In the genomic region with DNA sequence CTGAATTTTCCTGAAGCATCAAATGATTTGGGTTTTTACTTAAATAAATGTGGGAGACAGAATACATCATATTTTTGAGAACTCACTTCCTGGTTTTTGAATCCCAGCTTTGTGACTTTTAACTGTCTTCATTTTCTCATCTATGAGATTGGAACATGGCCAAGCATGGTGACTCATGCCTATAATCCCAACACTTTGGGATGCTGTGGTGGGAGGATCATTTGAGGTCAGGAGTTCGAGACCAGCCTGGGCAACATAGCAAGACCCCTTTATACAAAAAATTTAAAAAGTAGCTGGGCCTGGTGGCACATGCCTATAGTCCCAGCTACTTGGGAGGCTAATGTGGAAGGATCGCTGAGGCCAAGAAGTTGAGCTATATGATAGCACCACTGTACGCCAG, we compare ENCODE assay signal across 16 cellular contexts.
DNase-seq lines count a peak whose midpoint lies in the region; ATAC-seq and TF ChIP-seq lines count a peak whose summit lies in the region.
"Had no signal": no experiment of that assay in that cellular context is flagged by ENCODE, and none has a peak within 500 bp of the region (broad histone marks: within the 10 kb centered on the region; RNA-seq: fewer than 3 reads in every experiment).

No MANE protein-coding gene starts in this region.

- H3K4me3 ChIP-seq in SK-N-SH (ENCODE audit: low read depth in 2 of 2, low read length in 1 of 2) (no peak overlapping the region), skeletal muscle cell (ENCODE audit: low read depth, low read length) (no peak overlapping the region)
- H3K4me3 ChIP-seq: spleen, thoracic aorta had no signal

- H3F3A ChIP-seq in SK-N-SH (replicated peaks; ENCODE audit: insufficient read depth): peaks cover 8% of the 10 kb centered on the region

- WGBS in SK-N-SH (ENCODE audit: low lambda C conversion rate): 97% methylated on average over 3 of the region's 3 CpGs

- CTCF ChIA-PET in SK-N-SH (lab: Yijun Ruan, JAX): interaction anchor here (1.0 kb wide), 1 partner anchor 119 kb away, joined by 3 read pairs; no protein-coding TSS in a partner anchor

- no peak for TF ChIP-seq CTCF in SK-N-SH (IDR thresholded peaks at IDR 0.05)

- no peaks in the 10 kb centered on the region; the same call in 1 of the 2 replicates for H3K9me3 ChIP-seq in SK-N-SH
- H3K9me3 ChIP-seq: Caco-2, spleen, thoracic aorta had no signal

- no peak for TF ChIP-seq EP300 in SK-N-SH (IDR thresholded peaks at IDR 0.05; ENCODE audit: borderline replicate concordance in 1 of 2, low read depth in 1 of 2, low read length in 1 of 2)

- no peak for TF ChIP-seq RAD21 in SK-N-SH (IDR thresholded peaks at IDR 0.05; ENCODE audit: low read length)

- no peaks in the 10 kb centered on the region for H3K9me2 ChIP-seq in SK-N-SH

- no peak overlapping the region for H3K27ac ChIP-seq in SK-N-SH (ENCODE audit: low read depth in 2 of 2, low read length in 1 of 2)
- H3K27ac ChIP-seq: spleen, thoracic aorta had no signal

- no peak overlapping the region for H2AFZ ChIP-seq in SK-N-SH (ENCODE audit: low read depth)

- no peak overlapping the region for H3K4me2 ChIP-seq in SK-N-SH

- POLR2A ChIA-PET in SK-N-SH (lab: Yijun Ruan, JAX): no interaction called here

- TF ChIP-seq POLR2A in erythroblast (IDR thresholded peaks at IDR 0.05; ENCODE audit: low read length): no peak

- H3K9ac ChIP-seq in SK-N-SH: no peak overlapping the region

- peaks cover 0 to 16% of the 10 kb centered on the region in 2 experiments for H3K36me3 ChIP-seq in SK-N-SH (replicated peaks in 1 of 2; ENCODE audit: control insufficient read depth in 1 of 2, insufficient read depth in 2 of 2, low read length in 1 of 2)
- H3K36me3 ChIP-seq: thoracic aorta had no signal

- H3K27me3 ChIP-seq in SK-N-SH (ENCODE audit: insufficient read depth): no peaks in the 10 kb centered on the region
- H3K27me3 ChIP-seq: spleen had no signal

- H3K4me1 ChIP-seq in SK-N-SH (ENCODE audit: control insufficient read depth in 1 of 2, insufficient read depth in 2 of 2, low read depth in 1 of 2, low read length in 1 of 2): peaks cover 2 to 8% of the 10 kb centered on the region in 2 experiments; a peak in 2 of 4 replicates

- peaks cover 99% of the 10 kb centered on the region for H3K79me2 ChIP-seq in SK-N-SH (ENCODE audit: insufficient read depth)

- H4K20me1 ChIP-seq in SK-N-SH (ENCODE audit: insufficient read depth): peaks cover 40% of the 10 kb centered on the region

- DNase-seq in SK-N-SH (no peak), OCI-M1 (lab: John Stamatoyannopoulos, UW) (peak; percentile 29), erythroblast (lab: John Stamatoyannopoulos, UW) (peak; percentile 18 to 56), skeletal muscle cell (ENCODE audit: low read depth) (peak; percentile 24), NCI-H187 treated with DMSO at 0.1 percent for 48 hours (lab: John Stamatoyannopoulos, UW) (no peak), D341Med (ENCODE audit: low spot score) (no peak)
- DNase-seq: activated naive CD4-positive, alpha-beta T cell treated with anti-CD3 and anti-CD28 coated beads, Interleukin-2, amount 10 ng/mL, durations not matched to agents 7 days and 5 days; Caco-2; midbrain; NCI-H187; occipital lobe; spleen had no signal

- ATAC-seq in SK-N-SH treated with all-trans-retinoic acid at 6 μM for 48 hours: no peak
- ATAC-seq in HG03457 (IDR thresholded peaks at IDR 0.05; ENCODE audit: unreplicated experiment): no peak
- ATAC-seq: Right ventricle myocardium inferior had no signal

TF ChIP-seq in SK-N-SH, 30 proteins besides CTCF, POLR2A, EP300 and RAD21:
- no peak for TF ChIP-seq NRF1 (IDR thresholded peaks at IDR 0.05; ENCODE audit: low read depth, low read length)
- TF ChIP-seq FOXM1 (IDR thresholded peaks at IDR 0.05; ENCODE audit: low read depth): no peak
- no peak for TF ChIP-seq FOXJ3 (CRISPR knock-in tag; IDR thresholded peaks at IDR 0.05)
- peak; percentile 58 for TF ChIP-seq NFIC (IDR thresholded peaks at IDR 0.05; ENCODE audit: borderline replicate concordance)
- TF ChIP-seq, protein P1, sequence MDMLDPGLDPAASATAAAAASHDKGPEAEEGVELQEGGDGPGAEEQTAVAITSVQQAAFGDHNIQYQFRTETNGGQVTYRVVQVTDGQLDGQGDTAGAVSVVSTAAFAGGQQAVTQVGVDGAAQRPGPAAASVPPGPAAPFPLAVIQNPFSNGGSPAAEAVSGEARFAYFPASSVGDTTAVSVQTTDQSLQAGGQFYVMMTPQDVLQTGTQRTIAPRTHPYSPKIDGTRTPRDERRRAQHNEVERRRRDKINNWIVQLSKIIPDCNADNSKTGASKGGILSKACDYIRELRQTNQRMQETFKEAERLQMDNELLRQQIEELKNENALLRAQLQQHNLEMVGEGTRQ (IDR thresholded peaks at IDR 0.05; ENCODE audit: borderline replicate concordance, low read depth, low read length): no peak
- TF ChIP-seq FOSL2 (IDR thresholded peaks at IDR 0.05; ENCODE audit: borderline replicate concordance, low read depth): peak; percentile 9; the same call in 1 of the 2 replicates
- no peak for TF ChIP-seq SMC3 (IDR thresholded peaks at IDR 0.05; ENCODE audit: low read depth, low read length)
- no peak for TF ChIP-seq POLR2AphosphoS5 (IDR thresholded peaks at IDR 0.05; ENCODE audit: low read depth, low read length)
- TF ChIP-seq RCOR1 (IDR thresholded peaks at IDR 0.05; ENCODE audit: low read length): no peak

TF ChIP-seq in SK-N-SH treated with all-trans-retinoic acid at 6 μM for 48 hours, 23 proteins besides CTCF, POLR2A, EP300 and RAD21 (continues in another document):
- TF ChIP-seq BACH2 (CRISPR knock-in tag; IDR thresholded peaks at IDR 0.05; ENCODE audit: borderline replicate concordance) (no peak), ZNF70 (CRISPR knock-in tag; IDR thresholded peaks at IDR 0.05) (no peak), TOX (CRISPR knock-in tag; IDR thresholded peaks at IDR 0.05; ENCODE audit: borderline replicate concordance) (no peak), ESRRG (CRISPR knock-in tag; IDR thresholded peaks at IDR 0.05) (no peak), ZFP30 (CRISPR knock-in tag; IDR thresholded peaks at IDR 0.05) (no peak), ZNF8 (CRISPR knock-in tag; IDR thresholded peaks at IDR 0.05) (no peak), ZC3H10 (CRISPR knock-in tag; IDR thresholded peaks at IDR 0.05) (no peak), ARNTL (CRISPR knock-in tag; IDR thresholded peaks at IDR 0.05; ENCODE audit: borderline replicate concordance, low read depth) (no peak), PPARA (CRISPR knock-in tag; IDR thresholded peaks at IDR 0.05; ENCODE audit: borderline replicate concordance) (no peak), RARB (CRISPR knock-in tag; IDR thresholded peaks at IDR 0.05) (no peak)
- TF ChIP-seq, protein P2, sequence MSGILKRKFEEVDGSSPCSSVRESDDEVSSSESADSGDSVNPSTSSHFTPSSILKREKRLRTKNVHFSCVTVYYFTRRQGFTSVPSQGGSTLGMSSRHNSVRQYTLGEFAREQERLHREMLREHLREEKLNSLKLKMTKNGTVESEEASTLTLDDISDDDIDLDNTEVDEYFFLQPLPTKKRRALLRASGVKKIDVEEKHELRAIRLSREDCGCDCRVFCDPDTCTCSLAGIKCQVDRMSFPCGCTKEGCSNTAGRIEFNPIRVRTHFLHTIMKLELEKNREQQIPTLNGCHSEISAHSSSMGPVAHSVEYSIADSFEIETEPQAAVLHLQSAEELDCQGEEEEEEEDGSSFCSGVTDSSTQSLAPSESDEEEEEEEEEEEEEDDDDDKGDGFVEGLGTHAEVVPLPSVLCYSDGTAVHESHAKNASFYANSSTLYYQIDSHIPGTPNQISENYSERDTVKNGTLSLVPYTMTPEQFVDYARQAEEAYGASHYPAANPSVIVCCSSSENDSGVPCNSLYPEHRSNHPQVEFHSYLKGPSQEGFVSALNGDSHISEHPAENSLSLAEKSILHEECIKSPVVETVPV (CRISPR knock-in tag; IDR thresholded peaks at IDR 0.05): no peak
- TF ChIP-seq, protein P3, sequence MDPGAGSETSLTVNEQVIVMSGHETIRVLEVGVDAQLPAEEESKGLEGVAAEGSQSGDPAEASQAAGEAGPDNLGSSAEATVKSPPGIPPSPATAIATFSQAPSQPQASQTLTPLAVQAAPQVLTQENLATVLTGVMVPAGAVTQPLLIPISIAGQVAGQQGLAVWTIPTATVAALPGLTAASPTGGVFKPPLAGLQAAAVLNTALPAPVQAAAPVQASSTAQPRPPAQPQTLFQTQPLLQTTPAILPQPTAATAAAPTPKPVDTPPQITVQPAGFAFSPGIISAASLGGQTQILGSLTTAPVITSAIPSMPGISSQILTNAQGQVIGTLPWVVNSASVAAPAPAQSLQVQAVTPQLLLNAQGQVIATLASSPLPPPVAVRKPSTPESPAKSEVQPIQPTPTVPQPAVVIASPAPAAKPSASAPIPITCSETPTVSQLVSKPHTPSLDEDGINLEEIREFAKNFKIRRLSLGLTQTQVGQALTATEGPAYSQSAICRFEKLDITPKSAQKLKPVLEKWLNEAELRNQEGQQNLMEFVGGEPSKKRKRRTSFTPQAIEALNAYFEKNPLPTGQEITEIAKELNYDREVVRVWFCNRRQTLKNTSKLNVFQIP (CRISPR knock-in tag; IDR thresholded peaks at IDR 0.05; ENCODE audit: borderline replicate concordance, low read depth): no peak
- TF ChIP-seq, protein P4, sequence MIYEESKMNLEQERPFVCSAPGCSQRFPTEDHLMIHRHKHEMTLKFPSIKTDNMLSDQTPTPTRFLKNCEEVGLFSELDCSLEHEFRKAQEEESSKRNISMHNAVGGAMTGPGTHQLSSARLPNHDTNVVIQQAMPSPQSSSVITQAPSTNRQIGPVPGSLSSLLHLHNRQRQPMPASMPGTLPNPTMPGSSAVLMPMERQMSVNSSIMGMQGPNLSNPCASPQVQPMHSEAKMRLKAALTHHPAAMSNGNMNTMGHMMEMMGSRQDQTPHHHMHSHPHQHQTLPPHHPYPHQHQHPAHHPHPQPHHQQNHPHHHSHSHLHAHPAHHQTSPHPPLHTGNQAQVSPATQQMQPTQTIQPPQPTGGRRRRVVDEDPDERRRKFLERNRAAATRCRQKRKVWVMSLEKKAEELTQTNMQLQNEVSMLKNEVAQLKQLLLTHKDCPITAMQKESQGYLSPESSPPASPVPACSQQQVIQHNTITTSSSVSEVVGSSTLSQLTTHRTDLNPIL (CRISPR knock-in tag; IDR thresholded peaks at IDR 0.05; ENCODE audit: low read depth): no peak

Comparison
In these comparisons a context has a peak if more than half of its experiments do, and no peak if none do; other contexts are left out.
1. DNase-seq: peak in OCI-M1 (single experiment), erythroblast (2 of 2) and skeletal muscle cell (single experiment); none in SK-N-SH (single experiment), NCI-H187 treated with DMSO at 0.1 percent for 48 hours (single experiment) and D341Med (single experiment).